In genomic region chr14:23408307-23408630, GRCh38 we compare ENCODE assay signal across 34 cellular contexts. TPM values are rescaled to one million over a fixed set of nuclear protein-coding genes. Genes with fewer than 3 reads are reported as not detected.
"Had no signal": no experiment of that assay in that cellular context is flagged by ENCODE, and none has a peak within 500 bp of the region (broad histone marks: within the 10 kb centered on the region; RNA-seq: fewer than 3 reads in every experiment).

No MANE protein-coding gene starts in this region.

- H3K4me1 Mint-ChIP-seq: activated naive CD8-positive, alpha-beta T cell treated with anti-CD3 and anti-CD28 coated beads for 36 hours; activated T-helper 17 cell treated with anti-CD3 and anti-CD28 coated beads, Interleukin-2, amount 50 U/mL, for 72 hours had no signal

- H3K4me3 ChIP-seq: MG63, Peyer's patch had no signal

- H3K9me3 Mint-ChIP-seq: activated CD4-positive, alpha-beta memory T cell treated with anti-CD3 and anti-CD28 coated beads, Interleukin-2, amount 10 ng/mL, durations not matched to agents 7 days and 5 days; activated naive CD8-positive, alpha-beta T cell treated with anti-CD3 and anti-CD28 coated beads for 36 hours; activated T-cell treated with anti-CD3 and anti-CD28 coated beads, Interleukin-2, amount 50 U/mL, for 72 hours; activated T-helper 17 cell treated with anti-CD3 and anti-CD28 coated beads, Interleukin-2, amount 50 U/mL, for 72 hours had no signal

- H3K36me3 Mint-ChIP-seq: activated naive CD8-positive, alpha-beta T cell treated with anti-CD3 and anti-CD28 coated beads for 36 hours had no signal

- H3K36me3 ChIP-seq: brain microvascular endothelial cell, MG63, Peyer's patch, WERI-Rb-1 had no signal

- H3K4me3 Mint-ChIP-seq: activated CD4-positive, alpha-beta memory T cell treated with anti-CD3 and anti-CD28 coated beads, Interleukin-2, amount 10 ng/mL, durations not matched to agents 7 days and 5 days; activated naive CD8-positive, alpha-beta T cell treated with anti-CD3 and anti-CD28 coated beads for 36 hours; activated T-cell treated with anti-CD3 and anti-CD28 coated beads, Interleukin-2, amount 50 U/mL, for 72 hours; activated T-helper 17 cell treated with anti-CD3 and anti-CD28 coated beads, Interleukin-2, amount 50 U/mL, for 72 hours had no signal

- H3K27ac Mint-ChIP-seq: activated CD4-positive, alpha-beta memory T cell treated with anti-CD3 and anti-CD28 coated beads, Interleukin-2, amount 10 ng/mL, durations not matched to agents 7 days and 5 days; activated naive CD8-positive, alpha-beta T cell treated with anti-CD3 and anti-CD28 coated beads for 36 hours; activated T-cell treated with anti-CD3 and anti-CD28 coated beads, Interleukin-2, amount 50 U/mL, for 72 hours; activated T-helper 17 cell treated with anti-CD3 and anti-CD28 coated beads, Interleukin-2, amount 50 U/mL, for 72 hours had no signal

- ATAC-seq: activated T-cell treated with anti-CD3 and anti-CD28 coated beads, Interleukin-2, amount 50 U/mL, for 72 hours; activated T-helper 17 cell treated with anti-CD3 and anti-CD28 coated beads, Interleukin-2, amount 50 U/mL, for 72 hours; PC-3 had no signal

- H3K4me1 ChIP-seq: Peyer's patch had no signal

- H3K27ac ChIP-seq: brain microvascular endothelial cell, Peyer's patch, WERI-Rb-1 had no signal

- H3K9me3 ChIP-seq: MG63, Peyer's patch had no signal

- DNase-seq: activated CD4-positive, alpha-beta memory T cell treated with anti-CD3 and anti-CD28 coated beads, Interleukin-2, amount 10 ng/mL, durations not matched to agents 7 days and 5 days; activated CD4-positive, alpha-beta T cell treated with anti-CD3 and anti-CD28 coated beads for 1 hour; activated CD4-positive, alpha-beta T cell treated with anti-CD3 and anti-CD28 coated beads for 48 hours; activated CD4-positive, CD25-positive, alpha-beta regulatory T cell; activated effector memory CD4-positive, alpha-beta T cell treated with anti-CD3 and anti-CD28 coated beads, Interleukin-2, amount 50 U/mL, for 16 hours; activated naive CD4-positive, alpha-beta T cell; activated naive CD4-positive, alpha-beta T cell treated with anti-CD3 and anti-CD28 coated beads, Interleukin-2, amount 50 U/mL, for 16 hours; activated naive CD8-positive, alpha-beta T cell treated with anti-CD3 and anti-CD28 coated beads for 36 hours; activated T-cell treated with anti-CD3 and anti-CD28 coated beads, Interleukin-2, amount 50 U/mL, for 1 hour; activated T-cell treated with anti-CD3 and anti-CD28 coated beads, Interleukin-2, amount 50 U/mL, for 72 hours; amniotic stem cell; aorta; brain microvascular endothelial cell; Kasumi-1; MG63; NCI-H1048; NCI-H1436 treated with DMSO at 0.1 percent for 48 hours; NCI-H1694 treated with DMSO at 0.1 percent for 48 hours; NCI-H2029; NCI-H345; NCI-H524 treated with DMSO at 0.1 percent for 48 hours; NCI-H748 treated with DMSO at 0.1 percent for 48 hours; NK-92 treated with Interleukin-12 subunit alpha and Interleukin-12 subunit beta, amount 100 ng/mL, for 24 hours; PC-3; Peyer's patch; RPMI8226; SW 1271; T-helper 1 cell; T-helper 2 cell; T-helper 9 cell; WERI-Rb-1 had no signal

- H3K27me3 ChIP-seq: brain microvascular endothelial cell, MG63, Peyer's patch had no signal

RNA-seq across cellular contexts. Expression of gene MYH6, which starts 0.2 kb away (rescaled TPM):
- total RNA-seq: activated CD8-positive, alpha-beta memory T cell treated with anti-CD3 and anti-CD28 coated beads for 36 hours; activated naive CD8-positive, alpha-beta T cell treated with anti-CD3 and anti-CD28 coated beads for 36 hours; aorta; NCI-H460; PC-3; Peyer's patch had no signal

RNA-seq across cellular contexts. Expression of gene MYH7, which starts 27.2 kb away (rescaled TPM):
- total RNA-seq: activated CD8-positive, alpha-beta memory T cell treated with anti-CD3 and anti-CD28 coated beads for 36 hours; aorta; NCI-H460; PC-3 had no signal

RNA-seq across cellular contexts. Expression of gene CMTM5, which starts 31.4 kb away (rescaled TPM):
- total RNA-seq: activated CD4-positive, alpha-beta memory T cell treated with anti-CD3 and anti-CD28 coated beads, Interleukin-2, amount 10 ng/mL, durations not matched to agents 7 days and 5 days; activated CD8-positive, alpha-beta memory T cell treated with anti-CD3 and anti-CD28 coated beads for 36 hours; activated naive CD8-positive, alpha-beta T cell treated with anti-CD3 and anti-CD28 coated beads for 36 hours; activated T-helper 17 cell treated with anti-CD3 and anti-CD28 coated beads, Interleukin-2, amount 50 U/mL, for 72 hours; NCI-H460; PC-3; Peyer's patch had no signal

RNA-seq across cellular contexts. Expression of gene IL25, which starts 35.7 kb away (rescaled TPM):
- total RNA-seq: activated CD4-positive, alpha-beta memory T cell treated with anti-CD3 and anti-CD28 coated beads, Interleukin-2, amount 10 ng/mL, durations not matched to agents 7 days and 5 days; activated CD8-positive, alpha-beta memory T cell treated with anti-CD3 and anti-CD28 coated beads for 36 hours; activated naive CD8-positive, alpha-beta T cell treated with anti-CD3 and anti-CD28 coated beads for 36 hours; activated T-cell treated with anti-CD3 and anti-CD28 coated beads, Interleukin-2, amount 50 U/mL, for 72 hours; activated T-helper 17 cell treated with anti-CD3 and anti-CD28 coated beads, Interleukin-2, amount 50 U/mL, for 72 hours; aorta; NCI-H460; PC-3; Peyer's patch had no signal
- polyA plus RNA-seq: aorta had no signal

RNA-seq across cellular contexts. Expression of gene EFS, which starts 43.3 kb away (rescaled TPM):
- total RNA-seq: activated CD4-positive, alpha-beta memory T cell treated with anti-CD3 and anti-CD28 coated beads, Interleukin-2, amount 10 ng/mL, durations not matched to agents 7 days and 5 days; activated CD8-positive, alpha-beta memory T cell treated with anti-CD3 and anti-CD28 coated beads for 36 hours; activated naive CD8-positive, alpha-beta T cell treated with anti-CD3 and anti-CD28 coated beads for 36 hours; activated T-helper 17 cell treated with anti-CD3 and anti-CD28 coated beads, Interleukin-2, amount 50 U/mL, for 72 hours had no signal
